In genomic region chr17:20920813-20921199, GRCh38 we compare ENCODE assay signal across 18 cellular contexts.
A peak's percentile ranks its signal among the peaks of the same experiment; 100 is the strongest.
DNase-seq lines count a peak whose midpoint lies in the region; ATAC-seq and TF ChIP-seq lines count a peak whose summit lies in the region.
"Had no signal": no experiment of that assay in that cellular context is flagged by ENCODE, and none has a peak within 500 bp of the region (broad histone marks: within the 10 kb centered on the region; RNA-seq: fewer than 3 reads in every experiment).

No MANE protein-coding gene starts in this region.

- H3K79me2 ChIP-seq in GM23248 (ENCODE audit: insufficient read depth), result no peaks in the 10 kb centered on the region

- peaks cover 5 to 10% (median 9%) of the 10 kb centered on the region in 3 donors for H3K4me1 Mint-ChIP-seq in CD8-positive, alpha-beta memory T cell

- POLR2A ChIA-PET in CD8-positive, alpha-beta memory T cell (lab: Charles Lee), result no interaction called here

- WGBS in GM23248 (ENCODE audit: low coverage in 1 of 2, low lambda C conversion rate in 2 of 2, missing lambda C conversion rate in 2 of 2), 2 experiments, result 0 to 7% methylated on average over 1 of the region's 1 CpG
- 26% methylated on average over 1 of the region's 1 CpG for WGBS in suprapubic skin

- peak overlapping the region; percentile 55 for H3K4me2 ChIP-seq in GM23248 (ENCODE audit: unreplicated experiment)

- H3K27ac ChIP-seq in GM23248 (peak overlapping the region; percentile 39), right atrium auricular region (peak overlapping the region; percentile 61 to 74), suprapubic skin (peak overlapping the region; percentile 12)
- no peak overlapping the region for H3K27ac ChIP-seq in CD8-positive, alpha-beta memory T cell (ENCODE audit: low read depth, low read length)
- H3K27ac ChIP-seq: cardiac muscle cell, VCaP had no signal

- H3K9me2 ChIP-seq in GM23248 (ENCODE audit: insufficient read depth), result no peaks in the 10 kb centered on the region

- peaks cover 7 to 25% of the 10 kb centered on the region in 2 donors for H3K27me3 Mint-ChIP-seq in CD8-positive, alpha-beta memory T cell

- H4K20me1 ChIP-seq in GM23248 (ENCODE audit: insufficient read depth), result no peaks in the 10 kb centered on the region

- H3K27ac Mint-ChIP-seq in CD8-positive, alpha-beta memory T cell, result no peak overlapping the region
- H3K27ac Mint-ChIP-seq: activated T-cell treated with anti-CD3 and anti-CD28 coated beads, Interleukin-2, amount 50 U/mL, for 24 hours; natural killer cell had no signal

- H3K27me3 ChIP-seq in GM23248 (replicated peaks; ENCODE audit: insufficient read depth), result no peaks in the 10 kb centered on the region
- no peaks in the 10 kb centered on the region for H3K27me3 ChIP-seq in right atrium auricular region
- no peaks in the 10 kb centered on the region for H3K27me3 ChIP-seq in suprapubic skin
- no peaks in the 10 kb centered on the region for H3K27me3 ChIP-seq in CD8-positive, alpha-beta memory T cell (ENCODE audit: insufficient read depth, low read length, poor library complexity, severe bottlenecking)
- H3K27me3 ChIP-seq: cardiac muscle cell had no signal

- H3K36me3 ChIP-seq in GM23248 (ENCODE audit: low read depth), result no peaks in the 10 kb centered on the region
- H3K36me3 ChIP-seq in right atrium auricular region, result no peaks in the 10 kb centered on the region
- H3K36me3 ChIP-seq in suprapubic skin, result no peaks in the 10 kb centered on the region
- no peaks in the 10 kb centered on the region for H3K36me3 ChIP-seq in CD8-positive, alpha-beta memory T cell (ENCODE audit: insufficient read depth, low read length)
- H3K36me3 ChIP-seq: cardiac muscle cell, esophagus squamous epithelium had no signal

- DNase-seq in GM23248 (peak; percentile 53), astrocyte of the hippocampus (ENCODE audit: low read depth, low spot score) (peak; percentile 57), right atrium auricular region (ENCODE audit: low spot score) (no peak), suprapubic skin (ENCODE audit: low spot score in 2 of 2) (no peak), NCI-H226 (no peak)
- no peak for DNase-seq in activated CD4-positive, alpha-beta T cell treated with anti-CD3 and anti-CD28 coated beads, Interleukin-2, amount 50 U/mL, for 1 hour
- DNase-seq in CD8-positive, alpha-beta memory T cell, result no peak
- DNase-seq: activated T-cell treated with anti-CD3 and anti-CD28 coated beads, Interleukin-2, amount 50 U/mL, for 24 hours; Caco-2; esophagus squamous epithelium; islet precursor cell; natural killer cell; NCI-H1105 treated with DMSO at 0.1 percent for 48 hours; NCI-H69; SIG-M5 had no signal

- TF ChIP-seq POLR2A in suprapubic skin (IDR thresholded peaks at IDR 0.05), result no peak

- H3K4me3 ChIP-seq in GM23248, result peak overlapping the region; percentile 5; the same call in 1 of the 2 replicates
- H3K4me3 ChIP-seq in right atrium auricular region, result no peak overlapping the region
- H3K4me3 ChIP-seq in suprapubic skin, result no peak overlapping the region
- H3K4me3 ChIP-seq in CD8-positive, alpha-beta memory T cell (ENCODE audit: low read length), result no peak overlapping the region
- H3K4me3 ChIP-seq: cardiac muscle cell, esophagus squamous epithelium had no signal

- H3K4me3 Mint-ChIP-seq in CD8-positive, alpha-beta memory T cell, result no peak overlapping the region
- H3K4me3 Mint-ChIP-seq: activated T-cell treated with anti-CD3 and anti-CD28 coated beads, Interleukin-2, amount 50 U/mL, for 24 hours; natural killer cell had no signal

- peaks cover 30% of the 10 kb centered on the region for H3F3A ChIP-seq in GM23248 (ENCODE audit: insufficient read depth)

- peak overlapping the region; percentile 37 for H2AFZ ChIP-seq in GM23248

- H3K4me1 ChIP-seq in GM23248 (ENCODE audit: insufficient read depth) (peaks cover 26% of the 10 kb centered on the region), right atrium auricular region (no peaks in the 10 kb centered on the region), suprapubic skin (peaks cover 16% of the 10 kb centered on the region)
- no peaks in the 10 kb centered on the region for H3K4me1 ChIP-seq in CD8-positive, alpha-beta memory T cell (ENCODE audit: insufficient read depth, low read length)
- H3K4me1 ChIP-seq: Caco-2 had no signal

- TF ChIP-seq EP300 in suprapubic skin (IDR thresholded peaks at IDR 0.05), result no peak

- TF ChIP-seq CTCF in right atrium auricular region (IDR thresholded peaks at IDR 0.05), result no peak
- no peak for TF ChIP-seq CTCF in suprapubic skin (IDR thresholded peaks at IDR 0.05)

- H3K9me3 Mint-ChIP-seq in CD8-positive, alpha-beta memory T cell, result peaks cover 0 to 5% (median 3%) of the 10 kb centered on the region in 5 donors
- H3K9me3 Mint-ChIP-seq: activated T-cell treated with anti-CD3 and anti-CD28 coated beads, Interleukin-2, amount 50 U/mL, for 24 hours; natural killer cell had no signal

- peaks cover 0 to 4% (median 2%) of the 10 kb centered on the region in 3 donors for H3K36me3 Mint-ChIP-seq in CD8-positive, alpha-beta memory T cell
- H3K36me3 Mint-ChIP-seq: natural killer cell had no signal

- in situ Hi-C loops in GM23248 (cut with MboI), result no loop called here

- CTCF ChIA-PET in CD8-positive, alpha-beta memory T cell (lab: Charles Lee), result no interaction called here

- no peak for ATAC-seq in GM19351 (IDR thresholded peaks at IDR 0.05; ENCODE audit: unreplicated experiment)
- ATAC-seq: natural killer cell had no signal

- no peaks in the 10 kb centered on the region for H3K9me3 ChIP-seq in GM23248 (ENCODE audit: low read depth)
- no peaks in the 10 kb centered on the region for H3K9me3 ChIP-seq in right atrium auricular region
- H3K9me3 ChIP-seq in suprapubic skin, result no peaks in the 10 kb centered on the region
- H3K9me3 ChIP-seq in CD8-positive, alpha-beta memory T cell (ENCODE audit: low read length), result no peaks in the 10 kb centered on the region
- H3K9me3 ChIP-seq: Caco-2, esophagus squamous epithelium had no signal

- no peak overlapping the region for H3K9ac ChIP-seq in GM23248

Comparison
In these comparisons a context has a peak if more than half of its experiments do, and no peak if none do; other contexts are left out.
1. DNase-seq: peak in GM23248 (single experiment) and astrocyte of the hippocampus (single experiment); none in right atrium auricular region (single experiment), suprapubic skin (0 of 2), NCI-H226 (single experiment), activated CD4-positive, alpha-beta T cell treated with anti-CD3 and anti-CD28 coated beads, Interleukin-2, amount 50 U/mL, for 1 hour (single experiment) and CD8-positive, alpha-beta memory T cell (0 of 5).